33 cellular contexts compared by ENCODE assay signal in genomic region chr6:110256366-110256765, GRCh38.
DNase-seq lines count a peak whose midpoint lies in the region; TF ChIP-seq lines count a peak whose summit lies in the region.
"Had no signal": no experiment of that assay in that cellular context is flagged by ENCODE, and none has a peak within 500 bp of the region (broad histone marks: within the 10 kb centered on the region; RNA-seq: fewer than 3 reads in every experiment).

No MANE protein-coding gene starts in this region.

- H3K27ac ChIP-seq in endodermal cell (ENCODE audit: low read depth, low read length) (no peak overlapping the region), mesendoderm (ENCODE audit: low read depth, low read length) (no peak overlapping the region), osteoblast (ENCODE audit: low read depth, low read length) (no peak overlapping the region)
- H3K27ac ChIP-seq: 22Rv1; A549; BLaER1; BLaER1 treated with 17β-estradiol and CSF1 and Interleukin-3, amounts not matched to agents 10 nM and 100 nM; C4-2B had no signal

- TF ChIP-seq CTCF in endodermal cell (conservative IDR thresholded peaks at IDR 0.05) (no peak), osteoblast (IDR thresholded peaks at IDR 0.05; ENCODE audit: extremely low read depth, low read depth, low read length) (no peak)

- H2BK15ac ChIP-seq in mesendoderm (replicated peaks; ENCODE audit: low read depth) = no peak overlapping the region

- peaks cover 29% of the 10 kb centered on the region for H3K9me3 Mint-ChIP-seq in endodermal cell

- no peaks in the 10 kb centered on the region for H3K36me3 Mint-ChIP-seq in endodermal cell (ENCODE audit: low read depth)
- H3K36me3 Mint-ChIP-seq: CD14-positive monocyte; CD4-positive, CD25-positive, alpha-beta regulatory T cell had no signal

- H3K4me1 ChIP-seq in endodermal cell (ENCODE audit: control insufficient read depth, insufficient read depth, low read length) = peaks cover 5% of the 10 kb centered on the region
- H3K4me1 ChIP-seq in mesendoderm (ENCODE audit: control insufficient read depth, low read depth, low read length) = no peaks in the 10 kb centered on the region
- H3K4me1 ChIP-seq in osteoblast (ENCODE audit: insufficient read depth, low read length) = no peaks in the 10 kb centered on the region
- H3K4me1 ChIP-seq: A549; BE2C; BLaER1; BLaER1 treated with 17β-estradiol and CSF1 and Interleukin-3, amounts not matched to agents 10 nM and 100 nM; Caco-2 had no signal

- H3K27me3 Mint-ChIP-seq in endodermal cell (ENCODE audit: insufficient read depth) = peaks cover 1% of the 10 kb centered on the region
- H3K27me3 Mint-ChIP-seq: CD4-positive, CD25-positive, alpha-beta regulatory T cell had no signal

- H3K9ac ChIP-seq in endodermal cell (ENCODE audit: extremely low read depth, low read length, poor library complexity, severe bottlenecking) (no peak overlapping the region), mesendoderm (ENCODE audit: low read length) (no peak overlapping the region)
- H3K9ac ChIP-seq: BLaER1; BLaER1 treated with 17β-estradiol and CSF1 and Interleukin-3, amounts not matched to agents 10 nM and 100 nM had no signal

- H3K4me3 Mint-ChIP-seq in endodermal cell = no peak overlapping the region
- H3K4me3 Mint-ChIP-seq: B cell; CD14-positive monocyte; CD4-positive, alpha-beta memory T cell; CD4-positive, alpha-beta T cell; CD8-positive, alpha-beta memory T cell; CD8-positive, alpha-beta T cell had no signal

- H3K56ac ChIP-seq in mesendoderm (ENCODE audit: low read length) = no peak overlapping the region

- no peaks in the 10 kb centered on the region for H3K79me1 ChIP-seq in mesendoderm (ENCODE audit: low read length)

- no peaks in the 10 kb centered on the region for H3K79me2 ChIP-seq in mesendoderm (ENCODE audit: control insufficient read depth, insufficient read depth, low read length)
- no peaks in the 10 kb centered on the region for H3K79me2 ChIP-seq in osteoblast (ENCODE audit: insufficient read depth, low read length)

- no peak overlapping the region for H2AK5ac ChIP-seq in mesendoderm (ENCODE audit: low read length)

- no peak overlapping the region for H3K4me3 ChIP-seq in endodermal cell (ENCODE audit: low read length)
- no peak overlapping the region for H3K4me3 ChIP-seq in mesendoderm (ENCODE audit: low read length)
- H3K4me3 ChIP-seq in osteoblast (ENCODE audit: insufficient read depth, low read length) = no peak overlapping the region
- H3K4me3 ChIP-seq: A549; BLaER1; BLaER1 treated with 17β-estradiol and CSF1 and Interleukin-3, amounts not matched to agents 10 nM and 100 nM had no signal

- H2AFZ ChIP-seq in osteoblast (ENCODE audit: low read length) = no peak overlapping the region

- no peak overlapping the region for H3K18ac ChIP-seq in mesendoderm (ENCODE audit: low read length)

- H3K4me1 Mint-ChIP-seq in endodermal cell = peaks cover 14% of the 10 kb centered on the region
- H3K4me1 Mint-ChIP-seq: B cell; CD4-positive, alpha-beta memory T cell; CD4-positive, CD25-positive, alpha-beta regulatory T cell; CD8-positive, alpha-beta memory T cell had no signal

- no peak overlapping the region for H3K4ac ChIP-seq in mesendoderm (ENCODE audit: low read depth, low read length)

- no peak overlapping the region for H4K8ac ChIP-seq in mesendoderm (ENCODE audit: low read depth, low read length)

- no peak overlapping the region for H4K5ac ChIP-seq in mesendoderm (ENCODE audit: low read length)

- no peak overlapping the region for H3K27ac Mint-ChIP-seq in endodermal cell
- H3K27ac Mint-ChIP-seq: B cell; CD14-positive monocyte; CD4-positive, alpha-beta T cell; CD4-positive, CD25-positive, alpha-beta regulatory T cell; CD8-positive, alpha-beta T cell had no signal

- no peaks in the 10 kb centered on the region for H3K36me3 ChIP-seq in endodermal cell (ENCODE audit: control insufficient read depth, insufficient read depth, low read length)
- no peaks in the 10 kb centered on the region for H3K36me3 ChIP-seq in mesendoderm (ENCODE audit: control insufficient read depth, insufficient read depth, low read length)
- H3K36me3 ChIP-seq in osteoblast (ENCODE audit: insufficient read depth, low read length) = no peaks in the 10 kb centered on the region
- H3K36me3 ChIP-seq: BE2C; BLaER1; BLaER1 treated with 17β-estradiol and CSF1 and Interleukin-3, amounts not matched to agents 10 nM and 100 nM had no signal

- DNase-seq in endodermal cell (peak; percentile 57), mesendoderm (peak; percentile 67), osteoblast (ENCODE audit: insufficient read length, low spot score, missing footprints) (peak; percentile 37), NCI-H187 treated with DMSO at 0.1 percent for 48 hours (lab: John Stamatoyannopoulos, UW) (no peak), GM03348 (ENCODE audit: low spot score) (no peak), NCI-H1694 (lab: John Stamatoyannopoulos, UW) (no peak)
- DNase-seq: 8988T; ACHN; AML-193; BE2C; C1 segment of cervical spinal cord; Caco-2; Calu3; CD4-positive, alpha-beta memory T cell; CD4-positive, alpha-beta T cell; CD4-positive, CD25-positive, alpha-beta regulatory T cell; CD8-positive, alpha-beta memory T cell; CD8-positive, alpha-beta T cell; COR-L47; DMS 273 treated with DMSO at 0.1 percent for 48 hours; DMS153; DMS53; DMS79; DMS79 treated with DMSO at 0.1 percent for 48 hours; DND-41; EL had no signal

- WGBS in endodermal cell (ENCODE audit: insufficient coverage in 1 of 2, insufficient read length in 1 of 2), 2 experiments = 68 to 100% methylated on average over 1 to 2 of the region's 2 CpGs
- WGBS in mesendoderm (ENCODE audit: extremely low coverage, insufficient coverage, low lambda C conversion rate) = no CpG with 5 or more reads among the region's 2 CpGs

- no peaks in the 10 kb centered on the region for H4K20me1 ChIP-seq in osteoblast (ENCODE audit: insufficient read depth, low read length)
- H4K20me1 ChIP-seq: BLaER1; BLaER1 treated with 17β-estradiol and CSF1 and Interleukin-3, amounts not matched to agents 10 nM and 100 nM had no signal

- no peak overlapping the region for H3K4me2 ChIP-seq in mesendoderm (ENCODE audit: low read length)
- H3K4me2 ChIP-seq in osteoblast (ENCODE audit: insufficient read depth, low read length) = no peak overlapping the region
- H3K4me2 ChIP-seq: A549; BLaER1; BLaER1 treated with 17β-estradiol and CSF1 and Interleukin-3, amounts not matched to agents 10 nM and 100 nM had no signal

- H3K27me3 ChIP-seq in endodermal cell (ENCODE audit: control insufficient read depth, insufficient read depth, low read length, poor library complexity, severe bottlenecking) = no peaks in the 10 kb centered on the region
- no peaks in the 10 kb centered on the region for H3K27me3 ChIP-seq in mesendoderm (ENCODE audit: insufficient read depth, low read length, poor library complexity)
- H3K27me3 ChIP-seq in osteoblast (ENCODE audit: insufficient read depth, low read length) = no peaks in the 10 kb centered on the region
- H3K27me3 ChIP-seq: BE2C; BLaER1; BLaER1 treated with 17β-estradiol and CSF1 and Interleukin-3, amounts not matched to agents 10 nM and 100 nM had no signal

- no peak overlapping the region for H2BK120ac ChIP-seq in mesendoderm (ENCODE audit: low read depth, low read length)

- no peak overlapping the region for H2BK5ac ChIP-seq in mesendoderm (ENCODE audit: low read length)

- no peak overlapping the region for H3K23ac ChIP-seq in mesendoderm (ENCODE audit: low read length)

- peaks cover 18% of the 10 kb centered on the region for H3K9me3 ChIP-seq in endodermal cell (ENCODE audit: control insufficient read depth, low read length)
- H3K9me3 ChIP-seq in osteoblast (ENCODE audit: low read depth, low read length) = no peaks in the 10 kb centered on the region
- H3K9me3 ChIP-seq: A549, BE2C, Caco-2 had no signal

Comparison
In these comparisons a context has a peak if more than half of its experiments do, and no peak if none do; other contexts are left out.
1. DNase-seq: peak in endodermal cell (single experiment), mesendoderm (single experiment) and osteoblast (single experiment); none in NCI-H187 treated with DMSO at 0.1 percent for 48 hours (single experiment), GM03348 (single experiment) and NCI-H1694 (single experiment).